In genomic region chr7:151231964-151232271, GRCh38 we compare ENCODE assay signal across 8 cellular contexts. TPM values are rescaled to one million over a fixed set of nuclear protein-coding genes. Genes with fewer than 3 reads are reported as not detected.
DNase-seq lines count a peak whose midpoint lies in the region; ATAC-seq and TF ChIP-seq lines count a peak whose summit lies in the region.

No MANE protein-coding gene starts in this region.

- H3K27ac ChIP-seq in lung (ENCODE audit: low read depth in 1 of 2, low read length in 1 of 2) (peak overlapping the region; percentile 82 to 87), upper lobe of right lung (peak overlapping the region; percentile 87)

- H3K36me3 ChIP-seq in lung (ENCODE audit: control insufficient read depth in 2 of 2, insufficient read depth in 2 of 2, low read length in 2 of 2), result peaks cover 0 to 22% of the 10 kb centered on the region in 2 donors
- peaks cover 20% of the 10 kb centered on the region for H3K36me3 ChIP-seq in upper lobe of right lung

- TF ChIP-seq CTCF in astrocyte of the cerebellum (IDR thresholded peaks at IDR 0.05; ENCODE audit: low read depth, low read length, missing control alignments), result no peak
- TF ChIP-seq CTCF in lung (IDR thresholded peaks at IDR 0.05; ENCODE audit: control extremely low read depth, extremely low read depth), result no peak
- TF ChIP-seq CTCF in upper lobe of right lung (IDR thresholded peaks at IDR 0.05), result no peak

- H3K4me3 ChIP-seq in astrocyte of the cerebellum (ENCODE audit: low read depth, low read length) (peak overlapping the region; percentile 97), lung (peak overlapping the region; percentile 98), upper lobe of right lung (peak overlapping the region; percentile 88)

- H3K4me1 ChIP-seq in lung (ENCODE audit: control insufficient read depth in 2 of 2, insufficient read depth in 2 of 2, low read length in 2 of 2), result peaks cover 0 to 13% of the 10 kb centered on the region in 2 donors
- H3K4me1 ChIP-seq in upper lobe of right lung, result peaks cover 25% of the 10 kb centered on the region

- intact Hi-C loops in Right ventricle myocardium superior (cut with DNase I) (no loop called here), cardiac septum (cut with DNase I) (loop anchor here (2.0 kb wide), 1 partner anchor 17 kb away; the partner anchor contains the start of gene SMARCD3), upper lobe of right lung (cut with DNase I) (no loop called here)

- H3K27me3 ChIP-seq in lung (ENCODE audit: control insufficient read depth, insufficient read depth) (no peaks in the 10 kb centered on the region), upper lobe of right lung (no peaks in the 10 kb centered on the region)

- DNase-seq in Right ventricle myocardium superior, result no peak
- DNase-seq in cardiac septum (ENCODE audit: low spot score), result no peak
- DNase-seq in astrocyte of the cerebellum (ENCODE audit: low read depth), result no peak
- no peak for DNase-seq in lung (ENCODE audit: low spot score)
- DNase-seq in upper lobe of right lung, result no peak
- no peak for DNase-seq in stimulated activated CD4-positive, alpha-beta T cell treated with anti-CD3 and anti-CD28 coated beads, Interleukin-15, amount 100 ng/mL, for 24 hours
- no peak for DNase-seq in DMS153 (lab: John Stamatoyannopoulos, UW)

- WGBS in lung, 2 donors, result 8 to 9% methylated on average over 10 of the region's 10 CpGs

- ATAC-seq in Right ventricle myocardium superior (ENCODE audit: poor library complexity), result peak; percentile 1
- ATAC-seq in lung (ENCODE audit: insufficient read depth, low FRiP score), result no peak
- no peak for ATAC-seq in upper lobe of right lung
- no peak for ATAC-seq in GM19035 (IDR thresholded peaks at IDR 0.05; ENCODE audit: unreplicated experiment)

- in situ Hi-C loops in astrocyte of the cerebellum (cut with HindIII; ENCODE audit: low sequenced_read_pairs), result no loop called here

- no peaks in the 10 kb centered on the region for H3K9me3 ChIP-seq in lung (ENCODE audit: control insufficient read depth in 2 of 2, insufficient read depth in 1 of 2, low read length in 1 of 2)
- H3K9me3 ChIP-seq in upper lobe of right lung, result no peaks in the 10 kb centered on the region

RNA-seq across cellular contexts. Expression of gene CHPF2, which starts 0.4 kb away (rescaled TPM):
- 10.5 TPM for total RNA-seq in Right ventricle myocardium superior
- total RNA-seq in cardiac septum, result 31.0 TPM
- 10 to 100 TPM; 23.3 to 54.0 TPM for total RNA-seq in lung
- 10 to 100 TPM; 33.8 to 36.2 TPM for polyA plus RNA-seq in lung
- 37.2 TPM for total RNA-seq in upper lobe of right lung

RNA-seq across cellular contexts. Expression of gene ABCF2, which starts 4.9 kb away (rescaled TPM):
- total RNA-seq in Right ventricle myocardium superior (23.9 TPM), cardiac septum (28.8 TPM), lung (10 to 100 TPM; 13.2 to 36.2 TPM), upper lobe of right lung (26.3 TPM)
- 10 to 100 TPM; 15.4 to 36.3 TPM for polyA plus RNA-seq in lung

RNA-seq across cellular contexts. Expression of gene SMARCD3, which starts 16.6 kb away (rescaled TPM):
- total RNA-seq in Right ventricle myocardium superior (131 TPM), cardiac septum (112 TPM), lung (10 to 100 TPM; 37.5 to 70.9 TPM), upper lobe of right lung (61.5 TPM)
- polyA plus RNA-seq in lung, result 10 to 100 TPM; 40.3 to 62.5 TPM

RNA-seq across cellular contexts. Expression of gene H2BK1, which starts 21.6 kb away (rescaled TPM):
- total RNA-seq in Right ventricle myocardium superior (not detected), cardiac septum (not detected), lung (under 1 TPM in 1 of 2 donors, not detected in 1; 0.52 TPM), upper lobe of right lung (not detected)
- polyA plus RNA-seq in lung, result not detected

RNA-seq across cellular contexts. Expression of gene ASB10, which starts 44.9 kb away (rescaled TPM):
- 42.6 TPM for total RNA-seq in Right ventricle myocardium superior
- 17.3 TPM for total RNA-seq in cardiac septum
- total RNA-seq in lung, result not detected
- polyA plus RNA-seq in lung, result not detected
- total RNA-seq in upper lobe of right lung, result not detected
